Comparison of ENCODE assay signal across 22 cellular contexts in the genomic region with DNA sequence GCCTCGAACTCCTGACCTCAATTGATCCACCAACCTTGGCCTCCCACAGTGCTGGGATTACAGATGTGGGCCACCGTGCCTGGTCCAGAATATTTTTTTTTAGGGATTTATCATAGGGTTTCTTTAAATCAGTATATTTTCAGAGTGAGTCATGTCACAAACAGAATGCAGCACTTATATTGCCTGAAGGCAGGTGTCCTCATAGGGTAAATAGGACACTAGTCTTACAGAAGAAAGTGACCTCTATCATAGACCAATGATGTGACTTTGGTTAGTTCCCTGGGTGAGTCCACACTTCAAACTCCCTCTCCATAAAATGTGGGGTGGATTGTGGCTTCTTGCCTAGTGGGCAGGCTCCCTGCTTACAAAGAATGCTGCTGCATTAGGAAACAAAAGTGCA.
"Had no signal": no experiment of that assay in that cellular context is flagged by ENCODE, and none has a peak within 500 bp of the region (broad histone marks: within the 10 kb centered on the region; RNA-seq: fewer than 3 reads in every experiment).

No MANE protein-coding gene starts in this region.

- H3K9me3 ChIP-seq: right lobe of liver, testis, transverse colon had no signal

- ATAC-seq: left ventricle myocardium superior; right lobe of liver; stimulated activated naive CD8-positive, alpha-beta T cell treated with anti-CD3 and anti-CD28 coated beads, Interleukin-15, Interleukin-2, amounts not matched to agents 100 U/mL and 50 U/mL, for 24 hours had no signal

- H3K4me1 ChIP-seq: right lobe of liver, testis, transverse colon had no signal

- H3K27ac ChIP-seq: cardiac muscle cell, coronary artery, dorsolateral prefrontal cortex, right lobe of liver, testis, transverse colon had no signal

- H3K27me3 ChIP-seq: cardiac muscle cell, dorsolateral prefrontal cortex, right lobe of liver, testis, transverse colon had no signal

- H3K4me3 ChIP-seq: cardiac muscle cell, coronary artery, dorsolateral prefrontal cortex, right lobe of liver, testis, transverse colon had no signal

- H3K36me3 ChIP-seq: cardiac muscle cell, right lobe of liver, transverse colon had no signal

- DNase-seq: activated CD4-positive, alpha-beta memory T cell treated with anti-CD3 and anti-CD28 coated beads, Interleukin-2, amount 10 ng/mL, durations not matched to agents 7 days and 5 days; activated CD4-positive, alpha-beta T cell treated with anti-CD3 and anti-CD28 coated beads, Interleukin-2, amount 10 ng/mL, durations not matched to agents 24 days and 14 days; activated CD4-positive, CD25-positive, alpha-beta regulatory T cell treated with anti-CD3 and anti-CD28 coated beads, Interleukin-2, amount 50 U/mL, for 72 hours; activated CD8-positive, alpha-beta memory T cell treated with anti-CD3 and anti-CD28 coated beads, Interleukin-2, amount 50 U/mL, for 48 hours; activated gamma-delta T cell; activated naive CD4-positive, alpha-beta T cell treated with anti-CD3 and anti-CD28 coated beads, Interleukin-2, amount 50 U/mL, for 16 hours; activated T-cell treated with anti-CD3 and anti-CD28 coated beads, Interleukin-2, amount 50 U/mL, for 24 hours; amygdala; cerebellar nuclear complex; dorsolateral prefrontal cortex; effector memory CD4-positive, alpha-beta T cell; erythroblast; left ventricle myocardium superior; posterior cingulate gyrus; right lobe of liver; stimulated activated CD4-positive, alpha-beta T cell treated with anti-CD3 and anti-CD28 coated beads, Interleukin-12 subunit alpha, Interleukin-12 subunit beta, amount 100 ng/mL, for 4 hours; stimulated activated CD4-positive, alpha-beta T cell treated with anti-CD3 and anti-CD28 coated beads, Interleukin-4, amount 100 ng/mL, for 1 hour; stimulated activated naive CD8-positive, alpha-beta T cell treated with anti-CD3 and anti-CD28 coated beads, Interleukin-15, Interleukin-2, amounts not matched to agents 100 U/mL and 50 U/mL, for 24 hours; testis; transverse colon had no signal
